Comparison of ENCODE assay signal across 12 cellular contexts in the genomic region with DNA sequence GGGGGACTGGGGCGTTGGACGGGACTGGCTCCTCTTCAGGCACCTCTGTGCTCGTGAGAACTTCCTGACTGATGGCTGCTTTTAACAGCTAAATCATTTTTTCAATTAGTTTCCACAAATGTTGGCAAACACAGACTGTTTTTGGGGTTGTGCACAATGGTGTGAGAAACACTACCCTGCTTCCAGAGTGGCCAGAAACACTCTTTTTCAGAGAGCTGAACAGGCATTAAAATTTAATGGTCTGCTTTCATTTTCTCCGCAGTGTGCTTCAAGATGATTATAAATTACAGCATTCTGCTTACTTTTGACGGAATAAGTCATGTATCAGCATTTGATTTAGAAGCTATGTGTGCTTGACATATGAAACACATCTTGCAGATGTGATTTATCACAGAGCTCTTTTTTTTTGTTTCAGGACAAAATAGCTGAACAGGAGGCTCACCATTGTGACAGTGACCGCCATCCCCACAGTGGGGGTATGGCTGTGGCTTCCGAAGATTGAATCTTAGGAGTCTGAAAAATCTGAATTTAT.
DNase-seq lines count a peak whose midpoint lies in the region; ATAC-seq and TF ChIP-seq lines count a peak whose summit lies in the region.
"Had no signal": no experiment of that assay in that cellular context is flagged by ENCODE, and none has a peak within 500 bp of the region (broad histone marks: within the 10 kb centered on the region; RNA-seq: fewer than 3 reads in every experiment).

No MANE protein-coding gene starts in this region.

- WGBS in trophoblast cell (ENCODE audit: extremely low coverage, insufficient coverage, insufficient read length), result no CpG with 5 or more reads among the region's 7 CpGs

- H3K9me3 ChIP-seq in ES-I3 (ENCODE audit: control insufficient read depth, insufficient read depth, low read length) (no peaks in the 10 kb centered on the region; the same call in 1 of the 2 replicates), OCI-LY7 (ENCODE audit: low read length) (no peaks in the 10 kb centered on the region), trophoblast cell (ENCODE audit: insufficient read depth, low read depth, low read length) (no peaks in the 10 kb centered on the region)
- H3K9me3 ChIP-seq: Caco-2 had no signal

- H3K4me3 ChIP-seq in OCI-LY7 (ENCODE audit: low read depth, low read length, poor library complexity, severe bottlenecking) (peak overlapping the region; percentile 62), fibroblast of pulmonary artery (replicated peaks; ENCODE audit: low read depth, low read length) (peak overlapping the region; percentile 44), trophoblast cell (ENCODE audit: low read depth, low read length) (no peak overlapping the region)

- H3K9ac ChIP-seq in ES-I3 (ENCODE audit: low read depth, low read length), result peak overlapping the region; percentile 2; the same call in 1 of the 2 replicates
- peak overlapping the region; percentile 35 for H3K9ac ChIP-seq in trophoblast cell (ENCODE audit: low read length)

- no peak overlapping the region for H4K12ac ChIP-seq in trophoblast cell (ENCODE audit: low read depth, low read length)

- POLR2A ChIA-PET in OCI-LY7 (lab: Charles Lee), result interaction anchor here (0.6 to 3.2 kb wide), 21 partner anchors 9 to 1150 kb away, joined by 3 to 20 read pairs (median 4); no protein-coding TSS in a partner anchor

- H3K27ac ChIP-seq in OCI-LY7 (ENCODE audit: low read depth, low read length, poor library complexity, severe bottlenecking) (peak overlapping the region; percentile 11), trophoblast cell (ENCODE audit: low read depth, low read length) (no peak overlapping the region)
- H3K27ac ChIP-seq: foreskin keratinocyte had no signal

- H2BK5ac ChIP-seq in trophoblast cell (ENCODE audit: low read depth, low read length, poor library complexity), result no peak overlapping the region

- H3K9me2 ChIP-seq in OCI-LY7 (ENCODE audit: insufficient read depth, low read length), result no peaks in the 10 kb centered on the region

- H3K79me2 ChIP-seq in OCI-LY7 (ENCODE audit: insufficient read depth, low read depth, low read length) (no peaks in the 10 kb centered on the region), trophoblast cell (ENCODE audit: control insufficient read depth, insufficient read depth, low read length, poor library complexity) (no peaks in the 10 kb centered on the region)

- H3K4me2 ChIP-seq in OCI-LY7 (ENCODE audit: low read length), result peak overlapping the region; percentile 95
- peak overlapping the region; percentile 55 for H3K4me2 ChIP-seq in trophoblast cell (ENCODE audit: low read length)

- H3K23ac ChIP-seq in trophoblast cell (ENCODE audit: low read length), result no peak overlapping the region

- H3K4ac ChIP-seq in trophoblast cell (ENCODE audit: low read depth, low read length), result no peak overlapping the region

- no peak overlapping the region for H2BK12ac ChIP-seq in trophoblast cell (ENCODE audit: low read length)

- no peak overlapping the region for H2BK120ac ChIP-seq in trophoblast cell (ENCODE audit: insufficient read depth, low read length, poor library complexity)

- H2AK5ac ChIP-seq in trophoblast cell (ENCODE audit: low read length), result no peak overlapping the region

- ATAC-seq in HG03095 (IDR thresholded peaks at IDR 0.05; ENCODE audit: unreplicated experiment) (no peak), GM18870 (IDR thresholded peaks at IDR 0.05; ENCODE audit: unreplicated experiment) (no peak)
- ATAC-seq: naive thymus-derived CD4-positive, alpha-beta T cell had no signal

- intact Hi-C loops in OCI-LY7 (cut with micrococcal nuclease; ENCODE audit: unreplicated experiment), result no loop called here

- CTCF ChIA-PET in OCI-LY7 (lab: Charles Lee; ENCODE audit: unreplicated experiment), result interaction anchor here (1.1 kb wide), 1 partner anchor 28 kb away, joined by 3 read pairs; no protein-coding TSS in a partner anchor

- no peak overlapping the region for H3K14ac ChIP-seq in trophoblast cell (ENCODE audit: low read length)

- H3K18ac ChIP-seq in trophoblast cell (ENCODE audit: low read length), result no peak overlapping the region

- H2AFZ ChIP-seq in OCI-LY7 (ENCODE audit: low read length) (peak overlapping the region; percentile 99), trophoblast cell (ENCODE audit: insufficient read depth, low read length, poor library complexity) (no peak overlapping the region)

- no peak overlapping the region for H4K8ac ChIP-seq in trophoblast cell (ENCODE audit: low read depth, low read length)

- TF ChIP-seq CTCF in OCI-LY7 (conservative IDR thresholded peaks at IDR 0.05; ENCODE audit: low read length) (no peak), fibroblast of pulmonary artery (IDR thresholded peaks at IDR 0.05; ENCODE audit: low read length, missing control alignments) (no peak)

- peak; percentile 22 for DNase-seq in OCI-LY7 (ENCODE audit: low spot score)
- DNase-seq in fibroblast of pulmonary artery (ENCODE audit: low read depth), result no peak
- DNase-seq in trophoblast cell, result no peak
- no peak for DNase-seq in activated gamma-delta T cell treated with Interleukin-2 at 50 U/mL for 16 hours
- no peak for DNase-seq in activated CD4-positive, alpha-beta T cell treated with anti-CD3 and anti-CD28 coated beads, Interleukin-2, amount 50 U/mL, for 1 hour
- DNase-seq: Caco-2; foreskin keratinocyte; KBM-7; naive thymus-derived CD4-positive, alpha-beta T cell had no signal

- no peaks in the 10 kb centered on the region for H3K27me3 ChIP-seq in trophoblast cell (ENCODE audit: insufficient read depth, low read length)
- H3K27me3 ChIP-seq: foreskin keratinocyte had no signal

- H4K20me1 ChIP-seq in OCI-LY7 (ENCODE audit: insufficient read depth, low read length), result no peaks in the 10 kb centered on the region

- H4K91ac ChIP-seq in trophoblast cell (ENCODE audit: low read depth, low read length), result no peak overlapping the region

- H3K36me3 ChIP-seq in ES-I3 (ENCODE audit: insufficient read depth, low read length), result no peaks in the 10 kb centered on the region; the same call in 1 of the 2 replicates
- H3K36me3 ChIP-seq in OCI-LY7 (ENCODE audit: insufficient read depth, low read length), result no peaks in the 10 kb centered on the region
- H3K36me3 ChIP-seq in trophoblast cell (ENCODE audit: control insufficient read depth in 1 of 2, insufficient read depth in 2 of 2, low read length in 2 of 2), result no peaks in the 10 kb centered on the region

- BruUV-seq in OCI-LY7 (replicated peaks; lab: Mats Ljungman, UMichigan), result no TSS peak

- no peaks in the 10 kb centered on the region for H3K79me1 ChIP-seq in trophoblast cell (ENCODE audit: low read length)

- peaks cover 31% of the 10 kb centered on the region for H3K4me1 ChIP-seq in ES-I3 (ENCODE audit: insufficient read depth, low read length)
- peaks cover 41% of the 10 kb centered on the region for H3K4me1 ChIP-seq in OCI-LY7 (ENCODE audit: insufficient read depth, low read length, poor library complexity, severe bottlenecking)
- peaks cover 0 to 6% of the 10 kb centered on the region in 2 experiments for H3K4me1 ChIP-seq in trophoblast cell (ENCODE audit: control insufficient read depth in 1 of 2, insufficient read depth in 2 of 2, low read length in 2 of 2)
- H3K4me1 ChIP-seq: Caco-2, foreskin keratinocyte had no signal
